In the genomic region with DNA sequence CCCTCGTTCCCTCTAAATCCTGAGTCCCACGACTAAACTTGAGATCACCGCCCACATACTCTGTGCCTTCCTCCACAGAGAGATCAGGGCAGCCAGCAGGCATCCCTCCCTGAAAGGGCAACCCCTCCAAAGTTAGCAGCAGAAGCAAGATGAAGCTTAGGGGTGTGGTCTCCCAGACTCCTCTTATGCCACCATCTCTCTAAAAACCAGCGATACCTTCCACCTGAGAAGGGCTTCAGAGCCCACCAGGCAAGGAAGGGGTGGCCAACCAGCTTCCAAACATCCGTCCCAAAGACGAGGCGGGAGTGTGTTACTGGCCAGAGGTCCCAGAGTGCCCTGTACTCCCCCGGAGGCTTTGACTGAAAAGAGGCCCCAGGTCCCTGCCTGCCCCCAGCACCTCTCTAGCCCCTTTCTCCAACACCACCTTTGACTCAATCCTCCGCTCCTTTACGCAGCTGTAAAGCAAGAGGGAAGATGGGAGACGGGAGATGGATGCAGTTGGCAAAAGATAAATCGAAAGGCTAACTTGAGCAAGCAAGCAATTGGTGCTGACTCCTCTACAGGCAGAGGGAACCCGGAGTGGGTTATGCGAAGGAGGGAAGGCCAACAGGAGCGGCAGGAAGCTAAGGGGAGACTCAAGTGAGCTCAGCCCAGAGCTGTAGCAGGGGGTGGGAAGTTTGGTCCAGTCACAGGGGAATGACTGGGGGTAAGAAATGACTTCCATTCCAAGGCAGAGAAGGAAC, we compare ENCODE assay signal across 8 cellular contexts. TPM values are rescaled to one million over a fixed set of nuclear protein-coding genes. Genes with fewer than 3 reads are reported as not detected.
DNase-seq lines count a peak whose midpoint lies in the region; ATAC-seq and FAIRE-seq lines count a peak whose summit lies in the region.

No MANE protein-coding gene starts in this region.

- H3K27ac ChIP-seq in BLaER1 treated with 17β-estradiol and CSF1 and Interleukin-3, amounts not matched to agents 10 nM and 100 nM = peak overlapping the region in 10 of 11 experiments; percentile 66 to 88 (median 80); a peak in 19 of 22 replicates
- peak overlapping the region in 1 of 2 donors; percentile 43 for H3K27ac ChIP-seq in small intestine (ENCODE audit: low read depth in 1 of 2, low read length in 1 of 2)

- H3K27me3 ChIP-seq in BLaER1 treated with 17β-estradiol and CSF1 and Interleukin-3, amounts not matched to agents 10 nM and 100 nM = no peaks in the 10 kb centered on the region
- no peaks in the 10 kb centered on the region for H3K27me3 ChIP-seq in small intestine (ENCODE audit: control insufficient read depth in 2 of 2, insufficient read depth in 2 of 2, low read length in 2 of 2)

- no peaks in the 10 kb centered on the region for H3K9me3 Mint-ChIP-seq in activated T-helper 1 cell treated with anti-CD3 and anti-CD28 coated beads, Interleukin-12 subunit alpha, Interleukin-12 subunit beta, Interleukin-2, Interleukin-4 antibody, amounts not matched to agents 30 ng/mL and 10 ng/mL and 1 ng/mL, durations not matched to agents 14 hours and 24 hours and 36 hours

- H3K4me3 ChIP-seq in BLaER1 treated with 17β-estradiol and CSF1 and Interleukin-3, amounts not matched to agents 10 nM and 100 nM = peak overlapping the region; percentile 72 to 85 (median 79)
- peak overlapping the region; percentile 54 for H3K4me3 ChIP-seq in iPS-11a (ENCODE audit: low read depth, low read length)
- H3K4me3 ChIP-seq in small intestine (ENCODE audit: low read depth in 1 of 2, low read length in 2 of 2) = peak overlapping the region; percentile 82 to 84

- peaks cover 58 to 64% (median 61%) of the 10 kb centered on the region in 10 experiments for H3K4me1 ChIP-seq in BLaER1 treated with 17β-estradiol and CSF1 and Interleukin-3, amounts not matched to agents 10 nM and 100 nM
- H3K4me1 ChIP-seq in small intestine (ENCODE audit: control insufficient read depth in 2 of 2, insufficient read depth in 1 of 2, low read depth in 1 of 2, low read length in 1 of 2) = peaks cover 0 to 18% of the 10 kb centered on the region in 2 donors

- peak; percentile 55 for DNase-seq in HK-2 (ENCODE audit: unreplicated experiment)
- DNase-seq in activated T-helper 1 cell treated with anti-CD3 and anti-CD28 coated beads, Interleukin-12 subunit alpha, Interleukin-12 subunit beta, Interleukin-2, Interleukin-4 antibody, amounts not matched to agents 30 ng/mL and 10 ng/mL and 1 ng/mL, durations not matched to agents 14 hours and 24 hours and 36 hours (ENCODE audit: low spot score) = no peak
- DNase-seq in small intestine = no peak
- DNase-seq in HuH-7.5 (ENCODE audit: low spot score) = no peak
- DNase-seq in GM19238 (ENCODE audit: insufficient read length, low spot score) = no peak

- H3K4me3 Mint-ChIP-seq in activated T-helper 1 cell treated with anti-CD3 and anti-CD28 coated beads, Interleukin-12 subunit alpha, Interleukin-12 subunit beta, Interleukin-2, Interleukin-4 antibody, amounts not matched to agents 30 ng/mL and 10 ng/mL and 1 ng/mL, durations not matched to agents 14 hours and 24 hours and 36 hours = peak overlapping the region; percentile 98

- H3K27ac Mint-ChIP-seq in activated T-helper 1 cell treated with anti-CD3 and anti-CD28 coated beads, Interleukin-12 subunit alpha, Interleukin-12 subunit beta, Interleukin-2, Interleukin-4 antibody, amounts not matched to agents 30 ng/mL and 10 ng/mL and 1 ng/mL, durations not matched to agents 14 hours and 24 hours and 36 hours = peak overlapping the region; percentile 92

- peaks cover 6 to 52% (median 32%) of the 10 kb centered on the region in 11 experiments; a peak in 18 of 22 replicates for H4K20me1 ChIP-seq in BLaER1 treated with 17β-estradiol and CSF1 and Interleukin-3, amounts not matched to agents 10 nM and 100 nM

- ATAC-seq in HG03520 (IDR thresholded peaks at IDR 0.05; ENCODE audit: unreplicated experiment) = no peak

- H3K36me3 ChIP-seq in BLaER1 treated with 17β-estradiol and CSF1 and Interleukin-3, amounts not matched to agents 10 nM and 100 nM = peaks cover 6 to 16% (median 10%) of the 10 kb centered on the region in 11 experiments; a peak in 15 of 22 replicates
- H3K36me3 ChIP-seq in small intestine (ENCODE audit: control insufficient read depth in 2 of 2, insufficient read depth in 2 of 2, low read length in 2 of 2) = no peaks in the 10 kb centered on the region

- WGBS in small intestine, 3 donors = 21 to 38% (median 37%) methylated on average over 15 of the region's 15 CpGs

- no peak for FAIRE-seq in small intestine (lab: Jason Lieb, UNC)

- peak overlapping the region; percentile 86 to 100 (median 98) for H3K4me2 ChIP-seq in BLaER1 treated with 17β-estradiol and CSF1 and Interleukin-3, amounts not matched to agents 10 nM and 100 nM

- peaks cover 42% of the 10 kb centered on the region for H3K4me1 Mint-ChIP-seq in activated T-helper 1 cell treated with anti-CD3 and anti-CD28 coated beads, Interleukin-12 subunit alpha, Interleukin-12 subunit beta, Interleukin-2, Interleukin-4 antibody, amounts not matched to agents 30 ng/mL and 10 ng/mL and 1 ng/mL, durations not matched to agents 14 hours and 24 hours and 36 hours (ENCODE audit: low read depth)

- peaks cover 8% of the 10 kb centered on the region for H3K36me3 Mint-ChIP-seq in activated T-helper 1 cell treated with anti-CD3 and anti-CD28 coated beads, Interleukin-12 subunit alpha, Interleukin-12 subunit beta, Interleukin-2, Interleukin-4 antibody, amounts not matched to agents 30 ng/mL and 10 ng/mL and 1 ng/mL, durations not matched to agents 14 hours and 24 hours and 36 hours (ENCODE audit: low read depth)

- intact Hi-C loops in activated T-helper 1 cell treated with anti-CD3 and anti-CD28 coated beads, Interleukin-12 subunit alpha, Interleukin-12 subunit beta, Interleukin-2, Interleukin-4 antibody, amounts not matched to agents 30 ng/mL and 10 ng/mL and 1 ng/mL, durations not matched to agents 14 hours and 24 hours and 36 hours (cut with micrococcal nuclease) = loop anchor here (2.0 to 5.0 kb wide), 3 partner anchors 33 to 185 kb away; partner anchors contain the start of genes AARS1 and EXOSC6

- H3K9ac ChIP-seq in BLaER1 treated with 17β-estradiol and CSF1 and Interleukin-3, amounts not matched to agents 10 nM and 100 nM = peak overlapping the region; percentile 78 to 95 (median 84)

- no peaks in the 10 kb centered on the region for H3K27me3 Mint-ChIP-seq in activated T-helper 1 cell treated with anti-CD3 and anti-CD28 coated beads, Interleukin-12 subunit alpha, Interleukin-12 subunit beta, Interleukin-2, Interleukin-4 antibody, amounts not matched to agents 30 ng/mL and 10 ng/mL and 1 ng/mL, durations not matched to agents 14 hours and 24 hours and 36 hours (ENCODE audit: insufficient read depth)

- H3K9me3 ChIP-seq in BLaER1 treated with 17β-estradiol and CSF1 and Interleukin-3, amounts not matched to agents 10 nM and 100 nM (replicated peaks in 1 of 11) = no peaks in the 10 kb centered on the region
- no peaks in the 10 kb centered on the region for H3K9me3 ChIP-seq in small intestine (ENCODE audit: control insufficient read depth, low read depth)

RNA-seq across cellular contexts. Expression of gene ST3GAL2, which starts 1.1 kb away (rescaled TPM):
- total RNA-seq in activated T-helper 1 cell treated with anti-CD3 and anti-CD28 coated beads, Interleukin-12 subunit alpha, Interleukin-12 subunit beta, Interleukin-2, Interleukin-4 antibody, amounts not matched to agents 30 ng/mL and 10 ng/mL and 1 ng/mL, durations not matched to agents 14 hours and 24 hours and 36 hours = 35.6 and 37.7 TPM in 2 replicates
- 1 to 10 TPM; 5.6 to 9.1 (median 7.6) TPM for polyA plus RNA-seq in small intestine

RNA-seq across cellular contexts. Expression of gene FCSK, which starts 16.6 kb away (rescaled TPM):
- total RNA-seq in activated T-helper 1 cell treated with anti-CD3 and anti-CD28 coated beads, Interleukin-12 subunit alpha, Interleukin-12 subunit beta, Interleukin-2, Interleukin-4 antibody, amounts not matched to agents 30 ng/mL and 10 ng/mL and 1 ng/mL, durations not matched to agents 14 hours and 24 hours and 36 hours = 19.7 and 21.0 TPM in 2 replicates
- polyA plus RNA-seq in small intestine = 10 to 100 TPM; 19.6 to 26.8 (median 21.9) TPM
